1 cellular context compared by ENCODE assay signal in genomic region chr22:43039800-43040199, GRCh38.
TF ChIP-seq lines count a peak whose summit lies in the region.

No MANE protein-coding gene starts in this region.

TF ChIP-seq in HepG2, 621 proteins besides CTCF, POLR2A, EP300 and RAD21 (continues in another document):
- peak; percentile 47; the same call in 1 of the 2 replicates for TF ChIP-seq KLF12 (CRISPR knock-in tag; IDR thresholded peaks at IDR 0.05; ENCODE audit: borderline replicate concordance)
- no peak for TF ChIP-seq SCMH1 (CRISPR knock-in tag; IDR thresholded peaks at IDR 0.05; ENCODE audit: borderline replicate concordance)
- TF ChIP-seq SALL1 (CRISPR knock-in tag; IDR thresholded peaks at IDR 0.05), result peak; percentile 46
- TF ChIP-seq, protein P1, sequence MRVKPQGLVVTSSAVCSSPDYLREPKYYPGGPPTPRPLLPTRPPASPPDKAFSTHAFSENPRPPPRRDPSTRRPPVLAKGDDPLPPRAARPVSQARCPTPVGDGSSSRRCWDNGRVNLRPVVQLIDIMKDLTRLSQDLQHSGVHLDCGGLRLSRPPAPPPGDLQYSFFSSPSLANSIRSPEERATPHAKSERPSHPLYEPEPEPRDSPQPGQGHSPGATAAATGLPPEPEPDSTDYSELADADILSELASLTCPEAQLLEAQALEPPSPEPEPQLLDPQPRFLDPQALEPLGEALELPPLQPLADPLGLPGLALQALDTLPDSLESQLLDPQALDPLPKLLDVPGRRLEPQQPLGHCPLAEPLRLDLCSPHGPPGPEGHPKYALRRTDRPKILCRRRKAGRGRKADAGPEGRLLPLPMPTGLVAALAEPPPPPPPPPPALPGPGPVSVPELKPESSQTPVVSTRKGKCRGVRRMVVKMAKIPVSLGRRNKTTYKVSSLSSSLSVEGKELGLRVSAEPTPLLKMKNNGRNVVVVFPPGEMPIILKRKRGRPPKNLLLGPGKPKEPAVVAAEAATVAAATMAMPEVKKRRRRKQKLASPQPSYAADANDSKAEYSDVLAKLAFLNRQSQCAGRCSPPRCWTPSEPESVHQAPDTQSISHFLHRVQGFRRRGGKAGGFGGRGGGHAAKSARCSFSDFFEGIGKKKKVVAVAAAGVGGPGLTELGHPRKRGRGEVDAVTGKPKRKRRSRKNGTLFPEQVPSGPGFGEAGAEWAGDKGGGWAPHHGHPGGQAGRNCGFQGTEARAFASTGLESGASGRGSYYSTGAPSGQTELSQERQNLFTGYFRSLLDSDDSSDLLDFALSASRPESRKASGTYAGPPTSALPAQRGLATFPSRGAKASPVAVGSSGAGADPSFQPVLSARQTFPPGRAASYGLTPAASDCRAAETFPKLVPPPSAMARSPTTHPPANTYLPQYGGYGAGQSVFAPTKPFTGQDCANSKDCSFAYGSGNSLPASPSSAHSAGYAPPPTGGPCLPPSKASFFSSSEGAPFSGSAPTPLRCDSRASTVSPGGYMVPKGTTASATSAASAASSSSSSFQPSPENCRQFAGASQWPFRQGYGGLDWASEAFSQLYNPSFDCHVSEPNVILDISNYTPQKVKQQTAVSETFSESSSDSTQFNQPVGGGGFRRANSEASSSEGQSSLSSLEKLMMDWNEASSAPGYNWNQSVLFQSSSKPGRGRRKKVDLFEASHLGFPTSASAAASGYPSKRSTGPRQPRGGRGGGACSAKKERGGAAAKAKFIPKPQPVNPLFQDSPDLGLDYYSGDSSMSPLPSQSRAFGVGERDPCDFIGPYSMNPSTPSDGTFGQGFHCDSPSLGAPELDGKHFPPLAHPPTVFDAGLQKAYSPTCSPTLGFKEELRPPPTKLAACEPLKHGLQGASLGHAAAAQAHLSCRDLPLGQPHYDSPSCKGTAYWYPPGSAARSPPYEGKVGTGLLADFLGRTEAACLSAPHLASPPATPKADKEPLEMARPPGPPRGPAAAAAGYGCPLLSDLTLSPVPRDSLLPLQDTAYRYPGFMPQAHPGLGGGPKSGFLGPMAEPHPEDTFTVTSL (CRISPR knock-in tag; IDR thresholded peaks at IDR 0.05; ENCODE audit: borderline replicate concordance), result no peak
- no peak for TF ChIP-seq KLF16 (CRISPR knock-in tag; IDR thresholded peaks at IDR 0.05)
- TF ChIP-seq, protein P2, sequence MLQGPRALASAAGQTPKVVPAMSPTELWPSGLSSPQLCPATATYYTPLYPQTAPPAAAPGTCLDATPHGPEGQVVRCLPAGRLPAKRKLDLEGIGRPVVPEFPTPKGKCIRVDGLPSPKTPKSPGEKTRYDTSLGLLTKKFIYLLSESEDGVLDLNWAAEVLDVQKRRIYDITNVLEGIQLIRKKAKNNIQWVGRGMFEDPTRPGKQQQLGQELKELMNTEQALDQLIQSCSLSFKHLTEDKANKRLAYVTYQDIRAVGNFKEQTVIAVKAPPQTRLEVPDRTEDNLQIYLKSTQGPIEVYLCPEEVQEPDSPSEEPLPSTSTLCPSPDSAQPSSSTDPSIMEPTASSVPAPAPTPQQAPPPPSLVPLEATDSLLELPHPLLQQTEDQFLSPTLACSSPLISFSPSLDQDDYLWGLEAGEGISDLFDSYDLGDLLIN (CRISPR knock-in tag; IDR thresholded peaks at IDR 0.05; ENCODE audit: borderline replicate concordance), result no peak
- no peak for TF ChIP-seq KAT8 (CRISPR knock-in tag; IDR thresholded peaks at IDR 0.05)
- TF ChIP-seq ZBTB7A (CRISPR knock-in tag; IDR thresholded peaks at IDR 0.05), result no peak
- TF ChIP-seq ZBTB1 (CRISPR knock-in tag; IDR thresholded peaks at IDR 0.05; ENCODE audit: borderline replicate concordance), result no peak
- TF ChIP-seq ZNF17 (CRISPR knock-in tag; IDR thresholded peaks at IDR 0.05), result no peak
- TF ChIP-seq, protein P3, sequence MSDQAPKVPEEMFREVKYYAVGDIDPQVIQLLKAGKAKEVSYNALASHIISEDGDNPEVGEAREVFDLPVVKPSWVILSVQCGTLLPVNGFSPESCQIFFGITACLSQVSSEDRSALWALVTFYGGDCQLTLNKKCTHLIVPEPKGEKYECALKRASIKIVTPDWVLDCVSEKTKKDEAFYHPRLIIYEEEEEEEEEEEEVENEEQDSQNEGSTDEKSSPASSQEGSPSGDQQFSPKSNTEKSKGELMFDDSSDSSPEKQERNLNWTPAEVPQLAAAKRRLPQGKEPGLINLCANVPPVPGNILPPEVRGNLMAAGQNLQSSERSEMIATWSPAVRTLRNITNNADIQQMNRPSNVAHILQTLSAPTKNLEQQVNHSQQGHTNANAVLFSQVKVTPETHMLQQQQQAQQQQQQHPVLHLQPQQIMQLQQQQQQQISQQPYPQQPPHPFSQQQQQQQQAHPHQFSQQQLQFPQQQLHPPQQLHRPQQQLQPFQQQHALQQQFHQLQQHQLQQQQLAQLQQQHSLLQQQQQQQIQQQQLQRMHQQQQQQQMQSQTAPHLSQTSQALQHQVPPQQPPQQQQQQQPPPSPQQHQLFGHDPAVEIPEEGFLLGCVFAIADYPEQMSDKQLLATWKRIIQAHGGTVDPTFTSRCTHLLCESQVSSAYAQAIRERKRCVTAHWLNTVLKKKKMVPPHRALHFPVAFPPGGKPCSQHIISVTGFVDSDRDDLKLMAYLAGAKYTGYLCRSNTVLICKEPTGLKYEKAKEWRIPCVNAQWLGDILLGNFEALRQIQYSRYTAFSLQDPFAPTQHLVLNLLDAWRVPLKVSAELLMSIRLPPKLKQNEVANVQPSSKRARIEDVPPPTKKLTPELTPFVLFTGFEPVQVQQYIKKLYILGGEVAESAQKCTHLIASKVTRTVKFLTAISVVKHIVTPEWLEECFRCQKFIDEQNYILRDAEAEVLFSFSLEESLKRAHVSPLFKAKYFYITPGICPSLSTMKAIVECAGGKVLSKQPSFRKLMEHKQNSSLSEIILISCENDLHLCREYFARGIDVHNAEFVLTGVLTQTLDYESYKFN (CRISPR knock-in tag; conservative IDR thresholded peaks at IDR 0.05), result no peak
- no peak for TF ChIP-seq PLSCR1 (CRISPR knock-in tag; IDR thresholded peaks at IDR 0.05; ENCODE audit: borderline replicate concordance)
- 0 out of 2 replicates have a peak, but pooled peaks have one; percentile 27 for TF ChIP-seq RXRB (CRISPR knock-in tag; IDR thresholded peaks at IDR 0.05; ENCODE audit: borderline replicate concordance)
- TF ChIP-seq ZNF367 (CRISPR knock-in tag; IDR thresholded peaks at IDR 0.05; ENCODE audit: borderline replicate concordance), result no peak
- TF ChIP-seq, protein P4, sequence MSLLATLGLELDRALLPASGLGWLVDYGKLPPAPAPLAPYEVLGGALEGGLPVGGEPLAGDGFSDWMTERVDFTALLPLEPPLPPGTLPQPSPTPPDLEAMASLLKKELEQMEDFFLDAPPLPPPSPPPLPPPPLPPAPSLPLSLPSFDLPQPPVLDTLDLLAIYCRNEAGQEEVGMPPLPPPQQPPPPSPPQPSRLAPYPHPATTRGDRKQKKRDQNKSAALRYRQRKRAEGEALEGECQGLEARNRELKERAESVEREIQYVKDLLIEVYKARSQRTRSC (CRISPR knock-in tag; IDR thresholded peaks at IDR 0.05; ENCODE audit: low read depth), result no peak
- no peak for TF ChIP-seq MBD4 (IDR thresholded peaks at IDR 0.05; ENCODE audit: borderline replicate concordance, low read length)
- TF ChIP-seq GLMP (CRISPR knock-in tag; IDR thresholded peaks at IDR 0.05; ENCODE audit: borderline replicate concordance), result no peak
- no peak for TF ChIP-seq ZNF282 (IDR thresholded peaks at IDR 0.05; ENCODE audit: partially characterized antibody)
- TF ChIP-seq STAT5B (CRISPR knock-in tag; IDR thresholded peaks at IDR 0.05), result no peak
- no peak for TF ChIP-seq MEIS1 (CRISPR knock-in tag; IDR thresholded peaks at IDR 0.05; ENCODE audit: borderline replicate concordance)
- peak in 1 of 2 experiments; percentile 57; a peak in 1 of 4 replicates for TF ChIP-seq NR2F1 (CRISPR knock-in tag; IDR thresholded peaks at IDR 0.05)
- TF ChIP-seq RNF2 (conservative IDR thresholded peaks at IDR 0.05; ENCODE audit: low read depth), result no peak
- TF ChIP-seq ZNF687 (CRISPR knock-in tag; IDR thresholded peaks at IDR 0.05), result peak; percentile 56
- no peak for TF ChIP-seq ZNF790 (CRISPR knock-in tag; IDR thresholded peaks at IDR 0.05; ENCODE audit: borderline replicate concordance)
- TF ChIP-seq POLR2AphosphoS2 (IDR thresholded peaks at IDR 0.05; ENCODE audit: low read depth, low read length), result no peak
- TF ChIP-seq, protein P5, sequence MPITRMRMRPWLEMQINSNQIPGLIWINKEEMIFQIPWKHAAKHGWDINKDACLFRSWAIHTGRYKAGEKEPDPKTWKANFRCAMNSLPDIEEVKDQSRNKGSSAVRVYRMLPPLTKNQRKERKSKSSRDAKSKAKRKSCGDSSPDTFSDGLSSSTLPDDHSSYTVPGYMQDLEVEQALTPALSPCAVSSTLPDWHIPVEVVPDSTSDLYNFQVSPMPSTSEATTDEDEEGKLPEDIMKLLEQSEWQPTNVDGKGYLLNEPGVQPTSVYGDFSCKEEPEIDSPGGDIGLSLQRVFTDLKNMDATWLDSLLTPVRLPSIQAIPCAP (CRISPR knock-in tag; IDR thresholded peaks at IDR 0.05; ENCODE audit: low read depth), result no peak
- no peak for TF ChIP-seq SP4 (CRISPR knock-in tag; IDR thresholded peaks at IDR 0.05)
- TF ChIP-seq ZNF773 (CRISPR knock-in tag; IDR thresholded peaks at IDR 0.05; ENCODE audit: borderline replicate concordance), result no peak
- no peak for TF ChIP-seq ZNF891 (CRISPR knock-in tag; IDR thresholded peaks at IDR 0.05)
- TF ChIP-seq, protein P6, sequence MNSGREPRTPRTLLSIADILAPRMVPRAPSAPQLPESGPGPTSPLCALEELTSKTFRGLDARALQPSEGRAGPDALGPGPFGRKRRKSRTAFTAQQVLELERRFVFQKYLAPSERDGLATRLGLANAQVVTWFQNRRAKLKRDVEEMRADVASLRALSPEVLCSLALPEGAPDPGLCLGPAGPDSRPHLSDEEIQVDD (CRISPR knock-in tag; IDR thresholded peaks at IDR 0.05; ENCODE audit: borderline replicate concordance), result no peak
- no peak for TF ChIP-seq MBNL3 (CRISPR knock-in tag; conservative IDR thresholded peaks at IDR 0.05)
- no peak for TF ChIP-seq POGK (CRISPR knock-in tag; conservative IDR thresholded peaks at IDR 0.05)
- no peak for TF ChIP-seq MAZ (IDR thresholded peaks at IDR 0.05; ENCODE audit: borderline replicate concordance, low read depth, low read length)
- TF ChIP-seq MAZ (CRISPR knock-in tag; IDR thresholded peaks at IDR 0.05; ENCODE audit: low read depth), result no peak
- peak; percentile 17; the same call in 1 of the 2 replicates for TF ChIP-seq ATF2 (CRISPR knock-in tag; IDR thresholded peaks at IDR 0.05)
- TF ChIP-seq ZNF468 (CRISPR knock-in tag; IDR thresholded peaks at IDR 0.05), result no peak
